11 cellular contexts compared by ENCODE assay signal in the genomic region with DNA sequence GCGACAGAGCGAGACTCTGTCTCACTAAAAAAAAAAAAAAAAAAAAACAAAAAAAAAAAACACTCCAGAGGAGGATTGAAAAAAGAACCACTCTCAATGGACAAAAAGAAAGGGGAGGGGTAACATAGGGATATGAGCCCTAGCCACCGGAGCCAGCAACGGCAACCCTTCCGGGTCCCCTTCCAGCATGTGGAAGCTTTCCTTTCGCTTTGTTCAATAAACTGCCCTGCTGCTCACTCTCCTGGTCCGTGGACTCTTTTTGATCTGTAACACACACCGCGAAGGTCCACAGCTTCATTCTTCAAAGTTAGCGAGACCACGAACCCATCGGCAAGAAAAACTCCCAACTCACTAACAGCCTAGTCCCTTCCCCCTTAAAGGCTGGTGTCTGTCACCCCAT. TPM values are rescaled to one million over a fixed set of nuclear protein-coding genes. Genes with fewer than 3 reads are reported as not detected.
DNase-seq lines count a peak whose midpoint lies in the region; ATAC-seq, FAIRE-seq and TF ChIP-seq lines count a peak whose summit lies in the region.
"Had no signal": no experiment of that assay in that cellular context is flagged by ENCODE, and none has a peak within 500 bp of the region (broad histone marks: within the 10 kb centered on the region; RNA-seq: fewer than 3 reads in every experiment).

No MANE protein-coding gene starts in this region.

- H3K4me3 Mint-ChIP-seq in activated CD8-positive, alpha-beta T cell treated with anti-CD3 and anti-CD28 coated beads, Interleukin-2, amount 10 ng/mL, durations not matched to agents 7 days and 5 days = peak overlapping the region; percentile 83

- H3K4me1 ChIP-seq in HepG2 (ENCODE audit: insufficient read depth, low read length) (peaks cover 33% of the 10 kb centered on the region), right lobe of liver (peaks cover 0 to 8% (median 4%) of the 10 kb centered on the region in 4 donors), mesenchymal stem cell (ENCODE audit: control insufficient read depth, insufficient read depth, low read depth, low read length) (peaks cover 23% of the 10 kb centered on the region), uterus (peaks cover 0 to 6% of the 10 kb centered on the region in 2 donors)

- H3K4me2 ChIP-seq in HepG2 (ENCODE audit: low read depth, low read length) (peak overlapping the region; percentile 96), mesenchymal stem cell (ENCODE audit: low read length, poor library complexity, severe bottlenecking) (peak overlapping the region; percentile 5)

- H2AK5ac ChIP-seq in mesenchymal stem cell (ENCODE audit: low read length, severe bottlenecking) = no peak overlapping the region

- TF ChIP-seq RAD21 in HepG2 (CRISPR knock-in tag; IDR thresholded peaks at IDR 0.05) = no peak

- H3K4me3 ChIP-seq in HepG2 (replicated peaks in 1 of 3; ENCODE audit: insufficient read depth in 1 of 3, low read depth in 2 of 3, low read length in 3 of 3) = peak overlapping the region; percentile 59 to 85 (median 68)
- no peak overlapping the region for H3K4me3 ChIP-seq in right lobe of liver
- peak overlapping the region in 1 of 2 experiments; percentile 93 for H3K4me3 ChIP-seq in mesenchymal stem cell (ENCODE audit: insufficient read depth in 1 of 2, low read depth in 1 of 2, low read length in 2 of 2)
- H3K4me3 ChIP-seq in uterus = no peak overlapping the region

- intact Hi-C loops in HepG2 (cut with micrococcal nuclease; ENCODE audit: unreplicated experiment) = no loop called here
- intact Hi-C loops in right lobe of liver (cut with DNase I) = no loop called here
- intact Hi-C loops in uterus (cut with DNase I; ENCODE audit: low total_unique reads) = no loop called here
- intact Hi-C loops in Right ventricle myocardium superior (cut with DNase I) = no loop called here

- no peak overlapping the region for H2BK15ac ChIP-seq in mesenchymal stem cell (ENCODE audit: low read depth, poor library complexity, severe bottlenecking)

- no peak overlapping the region for H2BK12ac ChIP-seq in mesenchymal stem cell (ENCODE audit: low read length in 2 of 2)

- H2BK120ac ChIP-seq in mesenchymal stem cell (ENCODE audit: low read depth, low read length) = no peak overlapping the region

- 0 out of 4 replicates have a peak, but pooled peaks of 1 of the 2 experiments have one; percentile 47 for TF ChIP-seq POLR2A in HepG2 (IDR thresholded peaks at IDR 0.05; ENCODE audit: insufficient read depth in 1 of 2, low read depth in 2 of 2, low read length in 2 of 2)
- TF ChIP-seq POLR2A in right lobe of liver (IDR thresholded peaks at IDR 0.05) = no peak
- no peak for TF ChIP-seq POLR2A in uterus (IDR thresholded peaks at IDR 0.05)

- H3K14ac ChIP-seq in mesenchymal stem cell (ENCODE audit: low read length in 2 of 2) = no peak overlapping the region

- H3K36me3 Mint-ChIP-seq in activated CD8-positive, alpha-beta T cell treated with anti-CD3 and anti-CD28 coated beads, Interleukin-2, amount 10 ng/mL, durations not matched to agents 7 days and 5 days (ENCODE audit: low read depth) = peaks cover 19% of the 10 kb centered on the region

- H3K23ac ChIP-seq in mesenchymal stem cell (ENCODE audit: low read length in 2 of 2) = no peak overlapping the region

- peak; percentile 43 for DNase-seq in HepG2 (ENCODE audit: low spot score)
- no peak for DNase-seq in right lobe of liver
- DNase-seq in activated CD8-positive, alpha-beta T cell treated with anti-CD3 and anti-CD28 coated beads, Interleukin-2, amount 10 ng/mL, durations not matched to agents 7 days and 5 days = no peak
- DNase-seq in mesenchymal stem cell = no peak
- DNase-seq in uterus = no peak
- DNase-seq in germinal center (ENCODE audit: low spot score) = no peak
- no peak for DNase-seq in Right ventricle myocardium superior
- DNase-seq: tibial artery had no signal

- H3K27ac ChIP-seq in HepG2 (ENCODE audit: extremely low read length, insufficient read depth, low read length) (peak overlapping the region; percentile 92), right lobe of liver (no peak overlapping the region), mesenchymal stem cell (ENCODE audit: low read length, poor library complexity, severe bottlenecking) (no peak overlapping the region), uterus (peak overlapping the region; percentile 88 to 89)

- H2BK5ac ChIP-seq in mesenchymal stem cell (ENCODE audit: low read depth, low read length, poor library complexity, severe bottlenecking) = no peak overlapping the region

- H3K79me1 ChIP-seq in mesenchymal stem cell (replicated peaks; ENCODE audit: low read length, poor library complexity, severe bottlenecking) = peaks cover 2% of the 10 kb centered on the region

- no peak overlapping the region for H4K91ac ChIP-seq in mesenchymal stem cell (ENCODE audit: low read length)

- POLR2A ChIA-PET in HepG2 (lab: Yijun Ruan, JAX) = interaction anchor here (0.7 to 3.2 kb wide), 20 partner anchors 9 to 253 kb away, joined by 3 to 74 read pairs (median 6); partner anchors contain the start of genes ELL, KXD1, SSBP4 and UBA52
- POLR2A ChIA-PET in activated CD8-positive, alpha-beta T cell treated with anti-CD3 and anti-CD28 coated beads, Interleukin-2, amount 10 ng/mL, durations not matched to agents 7 days and 5 days (lab: Charles Lee) = interaction anchor here (1.1 to 6.3 kb wide), 6 partner anchors 16 to 85 kb away, joined by 3 to 82 read pairs (median 20); partner anchors contain the start of genes ELL, FKBP8, KXD1 and UBA52

- H3K4me1 Mint-ChIP-seq in activated CD8-positive, alpha-beta T cell treated with anti-CD3 and anti-CD28 coated beads, Interleukin-2, amount 10 ng/mL, durations not matched to agents 7 days and 5 days (ENCODE audit: low read depth) = peaks cover 44% of the 10 kb centered on the region

- H2AFZ ChIP-seq in HepG2 (ENCODE audit: low read length) (no peak overlapping the region), mesenchymal stem cell (ENCODE audit: low read depth, low read length) (no peak overlapping the region)

- FAIRE-seq in HepG2 (lab: Jason Lieb, UNC) = no peak

- H3K9me3 Mint-ChIP-seq in activated CD8-positive, alpha-beta T cell treated with anti-CD3 and anti-CD28 coated beads, Interleukin-2, amount 10 ng/mL, durations not matched to agents 7 days and 5 days (ENCODE audit: insufficient read depth) = no peaks in the 10 kb centered on the region

- peak overlapping the region; percentile 97 for H4K8ac ChIP-seq in mesenchymal stem cell (ENCODE audit: low read length)

- BruUV-seq in HepG2 (replicated peaks; lab: Mats Ljungman, UMichigan) = no TSS peak

- no peak overlapping the region for H3K4ac ChIP-seq in mesenchymal stem cell (ENCODE audit: low read depth in 1 of 2, low read length in 2 of 2)

- TF ChIP-seq EP300 in HepG2 (IDR thresholded peaks at IDR 0.05; ENCODE audit: low read depth in 2 of 2, low read length in 2 of 2) = no peak
- TF ChIP-seq EP300 in HepG2 (CRISPR knock-in tag; IDR thresholded peaks at IDR 0.05; ENCODE audit: borderline replicate concordance) = no peak

- 7% methylated on average over 12 of the region's 12 CpGs for WGBS in HepG2 (ENCODE audit: low lambda C conversion rate)
- WGBS in right lobe of liver (ENCODE audit: insufficient coverage, low coverage, low lambda C conversion rate, missing lambda C conversion rate) = 87% methylated on average over 7 of the region's 12 CpGs
- WGBS in mesenchymal stem cell = 97% methylated on average over 10 of the region's 12 CpGs

- H3K36me3 ChIP-seq in HepG2 (replicated peaks in 1 of 2; ENCODE audit: control insufficient read depth in 1 of 2, insufficient read depth in 2 of 2, low read length in 2 of 2) (no peaks in the 10 kb centered on the region), right lobe of liver (peaks cover 0 to 9% (median 2%) of the 10 kb centered on the region in 4 donors), mesenchymal stem cell (ENCODE audit: control insufficient read depth in 1 of 2, insufficient read depth in 2 of 2, low read depth in 1 of 2, low read length in 2 of 2) (peaks cover 9 to 16% of the 10 kb centered on the region in 2 experiments), uterus (no peaks in the 10 kb centered on the region)

- in situ Hi-C loops in HepG2 (cut with HindIII; ENCODE audit: extremely low pct_ligation_motif_present, low pct_unique_long_range_greater_than_20kb) = no loop called here

- H3K27me3 ChIP-seq in HepG2 (ENCODE audit: control insufficient read depth in 1 of 2, insufficient read depth in 2 of 2, low read length in 2 of 2) (peaks cover 0 to 2% of the 10 kb centered on the region in 2 experiments; a peak in 1 of 5 replicates), right lobe of liver (no peaks in the 10 kb centered on the region), mesenchymal stem cell (ENCODE audit: control insufficient read depth in 1 of 2, insufficient read depth in 1 of 2, low read length in 2 of 2) (no peaks in the 10 kb centered on the region), uterus (no peaks in the 10 kb centered on the region)
- H3K27me3 ChIP-seq: tibial artery had no signal

- TF ChIP-seq CTCF in HepG2 (CRISPR knock-in tag; IDR thresholded peaks at IDR 0.05) (no peak), right lobe of liver (IDR thresholded peaks at IDR 0.05) (no peak), uterus (IDR thresholded peaks at IDR 0.05) (no peak)

- H3K79me2 ChIP-seq in HepG2 (ENCODE audit: insufficient read depth, low read length) = no peaks in the 10 kb centered on the region

- ATAC-seq in HepG2 = peak; percentile 5
- no peak for ATAC-seq in right lobe of liver
- no peak for ATAC-seq in activated CD8-positive, alpha-beta T cell treated with anti-CD3 and anti-CD28 coated beads, Interleukin-2, amount 10 ng/mL, durations not matched to agents 7 days and 5 days
- no peak for ATAC-seq in HG03378 (IDR thresholded peaks at IDR 0.05; ENCODE audit: unreplicated experiment)
- ATAC-seq in Right ventricle myocardium superior (ENCODE audit: poor library complexity) = no peak

- CTCF ChIA-PET in HepG2 (lab: Yijun Ruan, JAX; ENCODE audit: low intra/inter-chr PET ratio, low total read pairs) = interaction anchor here (1.2 kb wide), 1 partner anchor 118 kb away, joined by 3 read pairs; no protein-coding TSS in a partner anchor
- CTCF ChIA-PET in activated CD8-positive, alpha-beta T cell treated with anti-CD3 and anti-CD28 coated beads, Interleukin-2, amount 10 ng/mL, durations not matched to agents 7 days and 5 days (lab: Charles Lee) = interaction anchor here (0.8 to 5.4 kb wide), 16 partner anchors 9 to 331 kb away, joined by 3 to 56 read pairs (median 4); partner anchors contain the start of genes COPE, DDX49, ELL and FKBP8

- peak overlapping the region; percentile 96 for H3K27ac Mint-ChIP-seq in activated CD8-positive, alpha-beta T cell treated with anti-CD3 and anti-CD28 coated beads, Interleukin-2, amount 10 ng/mL, durations not matched to agents 7 days and 5 days

- peak overlapping the region; percentile 75 for H3K9ac ChIP-seq in HepG2 (ENCODE audit: insufficient read depth, low read depth, low read length)
- H3K9ac ChIP-seq in mesenchymal stem cell (ENCODE audit: low read length) = peak overlapping the region; percentile 89

- no peaks in the 10 kb centered on the region for H4K20me1 ChIP-seq in HepG2 (ENCODE audit: insufficient read depth, low read length)

- H3K27me3 Mint-ChIP-seq in activated CD8-positive, alpha-beta T cell treated with anti-CD3 and anti-CD28 coated beads, Interleukin-2, amount 10 ng/mL, durations not matched to agents 7 days and 5 days (ENCODE audit: low read depth) = no peaks in the 10 kb centered on the region

- no peak overlapping the region for H3K18ac ChIP-seq in mesenchymal stem cell (ENCODE audit: low read depth in 1 of 2, low read length in 2 of 2)

- H3K9me3 ChIP-seq in HepG2 (ENCODE audit: low read length) (no peaks in the 10 kb centered on the region), right lobe of liver (no peaks in the 10 kb centered on the region), mesenchymal stem cell (ENCODE audit: control insufficient read depth, low read length) (no peaks in the 10 kb centered on the region), uterus (no peaks in the 10 kb centered on the region)
- H3K9me3 ChIP-seq: tibial artery had no signal

RNA-seq across cellular contexts. Expression of gene REX1BD, which starts 1.0 kb away (rescaled TPM):
- total RNA-seq in HepG2 (2016; rRNA removed; fragmentation: Illumina TruSeq; extraction: Trizol) (20.7 and 25.4 TPM in 2 replicates), right lobe of liver (10 to 100 TPM; 30.4 to 71.7 (median 45.6) TPM), uterus (100 to 1,000 TPM in 1 of 4 donors, 10 to 100 TPM in 3; 29.7 to 295 (median 74.2) TPM), Right ventricle myocardium superior (94.8 TPM)
- total RNA-seq in HepG2 (2016; cell fraction: cytosol; rRNA removed; fragmentation: Illumina TruSeq; extraction: Trizol; ENCODE audit: low read depth) = 16.9 and 18.9 TPM in 2 replicates
- 21.8 and 27.1 TPM in 2 replicates for total RNA-seq in HepG2 (2016; cell fraction: insoluble cytoplasmic fraction; rRNA removed; fragmentation: Illumina TruSeq; extraction: Trizol)
- total RNA-seq in HepG2 (2016; cell fraction: membrane; rRNA removed; fragmentation: Illumina TruSeq; extraction: Trizol) = 14.9 and 19.7 TPM in 2 replicates
- total RNA-seq in HepG2 (2016; cell fraction: nucleus; rRNA removed; fragmentation: Illumina TruSeq; extraction: Trizol) = 11.7 and 15.7 TPM in 2 replicates
- 7.5 and 7.6 TPM in 2 replicates for polyA plus RNA-seq in HepG2 (2011; rRNA removed)
- polyA plus RNA-seq in HepG2 (2011; cell fraction: cytosol; rRNA removed) = 10.8 and 16.3 TPM in 2 replicates
- 39.3 and 40.2 TPM in 2 replicates for polyA plus RNA-seq in HepG2 (2011; cell fraction: nucleus; rRNA removed)
- polyA plus RNA-seq in HepG2 (2012) = 8.3 and 10.1 TPM in 2 replicates
- 9.6 and 12.0 TPM in 2 replicates for polyA plus RNA-seq in HepG2 (2016; cell fraction: cytosol; fragmentation: Illumina TruSeq; extraction: Trizol; ENCODE audit: low read depth)
- 11.7 and 12.2 TPM in 2 replicates for polyA plus RNA-seq in HepG2 (2016; cell fraction: insoluble cytoplasmic fraction; fragmentation: Illumina TruSeq; extraction: Trizol; ENCODE audit: low read depth)
- 8.0 and 10.3 TPM in 2 replicates for polyA plus RNA-seq in HepG2 (2016; cell fraction: membrane; fragmentation: Illumina TruSeq; extraction: Trizol; ENCODE audit: low read depth)
- 19.7 and 20.4 TPM in 2 replicates for polyA plus RNA-seq in HepG2 (2016; cell fraction: nucleus; fragmentation: Illumina TruSeq; extraction: Trizol; ENCODE audit: insufficient read depth, low read depth)
- 2.0 and 4.9 TPM in 2 replicates for polyA minus RNA-seq in HepG2 (2011; rRNA and poly(A)+ RNA removed; ENCODE audit: low replicate concordance)
- polyA minus RNA-seq in HepG2 (2011; cell fraction: cytosol; rRNA and poly(A)+ RNA removed) = 2.6 and 2.7 TPM in 2 replicates
- 2.4 and 2.6 TPM in 2 replicates for polyA minus RNA-seq in HepG2 (2011; cell fraction: nucleus; rRNA and poly(A)+ RNA removed)
- total RNA-seq in activated CD8-positive, alpha-beta T cell treated with anti-CD3 and anti-CD28 coated beads, Interleukin-2, amount 10 ng/mL, durations not matched to agents 7 days and 5 days = 10 to 100 TPM; 91.5 to 98.7 TPM
- 64.9 TPM for polyA plus RNA-seq in mesenchymal stem cell (2013, experiment 1 of 2)
- polyA plus RNA-seq in mesenchymal stem cell (2013, experiment 2 of 2) = 73.1 TPM

RNA-seq across cellular contexts. Expression of gene UBA52, which starts 15.9 kb away (rescaled TPM):
- total RNA-seq in HepG2 (2016; rRNA removed; fragmentation: Illumina TruSeq; extraction: Trizol) = 959 and 1,184 TPM in 2 replicates
- total RNA-seq in HepG2 (2016; cell fraction: cytosol; rRNA removed; fragmentation: Illumina TruSeq; extraction: Trizol; ENCODE audit: low read depth) = 1,298 and 1,315 TPM in 2 replicates
- total RNA-seq in HepG2 (2016; cell fraction: insoluble cytoplasmic fraction; rRNA removed; fragmentation: Illumina TruSeq; extraction: Trizol) = 938 and 1,264 TPM in 2 replicates
- 1,565 and 1,724 TPM in 2 replicates for total RNA-seq in HepG2 (2016; cell fraction: membrane; rRNA removed; fragmentation: Illumina TruSeq; extraction: Trizol)
- 276 and 314 TPM in 2 replicates for total RNA-seq in HepG2 (2016; cell fraction: nucleus; rRNA removed; fragmentation: Illumina TruSeq; extraction: Trizol)
- 1,655 and 1,782 TPM in 2 replicates for polyA plus RNA-seq in HepG2 (2011; rRNA removed)
- 2,000 and 3,037 TPM in 2 replicates for polyA plus RNA-seq in HepG2 (2011; cell fraction: cytosol; rRNA removed)
- 482 and 607 TPM in 2 replicates for polyA plus RNA-seq in HepG2 (2011; cell fraction: nucleus; rRNA removed)
- polyA plus RNA-seq in HepG2 (2012) = 1,641 and 1,658 TPM in 2 replicates
- polyA plus RNA-seq in HepG2 (2016; cell fraction: cytosol; fragmentation: Illumina TruSeq; extraction: Trizol; ENCODE audit: low read depth) = 1,864 and 1,905 TPM in 2 replicates
- polyA plus RNA-seq in HepG2 (2016; cell fraction: insoluble cytoplasmic fraction; fragmentation: Illumina TruSeq; extraction: Trizol; ENCODE audit: low read depth) = 1,524 and 1,536 TPM in 2 replicates
- polyA plus RNA-seq in HepG2 (2016; cell fraction: membrane; fragmentation: Illumina TruSeq; extraction: Trizol; ENCODE audit: low read depth) = 2,008 and 2,053 TPM in 2 replicates
- 658 and 675 TPM in 2 replicates for polyA plus RNA-seq in HepG2 (2016; cell fraction: nucleus; fragmentation: Illumina TruSeq; extraction: Trizol; ENCODE audit: insufficient read depth, low read depth)
- 1,990 and 2,943 TPM in 2 replicates for polyA minus RNA-seq in HepG2 (2011; rRNA and poly(A)+ RNA removed; ENCODE audit: low replicate concordance)
- 420 and 430 TPM in 2 replicates for polyA minus RNA-seq in HepG2 (2011; cell fraction: cytosol; rRNA and poly(A)+ RNA removed)
- 113 and 142 TPM in 2 replicates for polyA minus RNA-seq in HepG2 (2011; cell fraction: nucleus; rRNA and poly(A)+ RNA removed)
- total RNA-seq in right lobe of liver = 100 to 1,000 TPM; 256 to 470 (median 406) TPM
- total RNA-seq in activated CD8-positive, alpha-beta T cell treated with anti-CD3 and anti-CD28 coated beads, Interleukin-2, amount 10 ng/mL, durations not matched to agents 7 days and 5 days = 1,000 to 10,000 TPM; 1,452 to 1,556 TPM
- polyA plus RNA-seq in mesenchymal stem cell (2013, experiment 1 of 2) = 1,500 TPM
- 1,505 TPM for polyA plus RNA-seq in mesenchymal stem cell (2013, experiment 2 of 2)
- 1,000 to 10,000 TPM in 2 of 4 donors, 100 to 1,000 TPM in 2; 295 to 1,369 (median 721) TPM for total RNA-seq in uterus
- total RNA-seq in Right ventricle myocardium superior = 684 TPM

RNA-seq across cellular contexts. Expression of gene CRLF1, which starts 19.0 kb away (rescaled TPM):
- total RNA-seq in HepG2 (2016; rRNA removed; fragmentation: Illumina TruSeq; extraction: Trizol) (105 and 217 TPM in 2 replicates), right lobe of liver (1 to 10 TPM in 2 of 6 experiments, under 1 TPM in 1, not detected in 3; 0.27 to 2.9 (median 1.2) TPM), uterus (under 1 TPM in 3 of 4 donors, not detected in 1; 0.26 to 0.69 (median 0.67) TPM), Right ventricle myocardium superior (20.6 TPM)
- 96.8 and 118 TPM in 2 replicates for total RNA-seq in HepG2 (2016; cell fraction: cytosol; rRNA removed; fragmentation: Illumina TruSeq; extraction: Trizol; ENCODE audit: low read depth)
- 97.5 and 221 TPM in 2 replicates for total RNA-seq in HepG2 (2016; cell fraction: insoluble cytoplasmic fraction; rRNA removed; fragmentation: Illumina TruSeq; extraction: Trizol)
- total RNA-seq in HepG2 (2016; cell fraction: membrane; rRNA removed; fragmentation: Illumina TruSeq; extraction: Trizol) = 191 and 193 TPM in 2 replicates
- total RNA-seq in HepG2 (2016; cell fraction: nucleus; rRNA removed; fragmentation: Illumina TruSeq; extraction: Trizol) = 219 and 265 TPM in 2 replicates
- polyA plus RNA-seq in HepG2 (2011; rRNA removed) = 296 and 337 TPM in 2 replicates
- 347 and 628 TPM in 2 replicates for polyA plus RNA-seq in HepG2 (2011; cell fraction: cytosol; rRNA removed)
- 244 and 327 TPM in 2 replicates for polyA plus RNA-seq in HepG2 (2011; cell fraction: nucleus; rRNA removed)
- 231 and 373 TPM in 2 replicates for polyA plus RNA-seq in HepG2 (2012)
- 150 and 176 TPM in 2 replicates for polyA plus RNA-seq in HepG2 (2016; cell fraction: cytosol; fragmentation: Illumina TruSeq; extraction: Trizol; ENCODE audit: low read depth)
- polyA plus RNA-seq in HepG2 (2016; cell fraction: insoluble cytoplasmic fraction; fragmentation: Illumina TruSeq; extraction: Trizol; ENCODE audit: low read depth) = 122 and 154 TPM in 2 replicates
- polyA plus RNA-seq in HepG2 (2016; cell fraction: membrane; fragmentation: Illumina TruSeq; extraction: Trizol; ENCODE audit: low read depth) = 207 and 208 TPM in 2 replicates
- polyA plus RNA-seq in HepG2 (2016; cell fraction: nucleus; fragmentation: Illumina TruSeq; extraction: Trizol; ENCODE audit: insufficient read depth, low read depth) = 462 and 526 TPM in 2 replicates
- 0.47 and 301 TPM in 2 replicates for polyA minus RNA-seq in HepG2 (2011; rRNA and poly(A)+ RNA removed; ENCODE audit: low replicate concordance)
- 303 and 346 TPM in 2 replicates for polyA minus RNA-seq in HepG2 (2011; cell fraction: cytosol; rRNA and poly(A)+ RNA removed)
- 45.4 and 52.2 TPM in 2 replicates for polyA minus RNA-seq in HepG2 (2011; cell fraction: nucleus; rRNA and poly(A)+ RNA removed)
- total RNA-seq in activated CD8-positive, alpha-beta T cell treated with anti-CD3 and anti-CD28 coated beads, Interleukin-2, amount 10 ng/mL, durations not matched to agents 7 days and 5 days = not detected
- 0.10 TPM for polyA plus RNA-seq in mesenchymal stem cell (2013, experiment 1 of 2)
- polyA plus RNA-seq in mesenchymal stem cell (2013, experiment 2 of 2) = 0.18 TPM
- total RNA-seq: glomerular endothelial cell had no signal

RNA-seq across cellular contexts. Expression of gene TMEM59L, which starts 25.1 kb away (rescaled TPM):
- total RNA-seq in HepG2 (2016; rRNA removed; fragmentation: Illumina TruSeq; extraction: Trizol) = 0.69 and 0.97 TPM in 2 replicates
- 0.61 and 0.88 TPM in 2 replicates for total RNA-seq in HepG2 (2016; cell fraction: cytosol; rRNA removed; fragmentation: Illumina TruSeq; extraction: Trizol; ENCODE audit: low read depth)
- total RNA-seq in HepG2 (2016; cell fraction: insoluble cytoplasmic fraction; rRNA removed; fragmentation: Illumina TruSeq; extraction: Trizol) = 0.77 and 1.4 TPM in 2 replicates
- 0.49 and 0.65 TPM in 2 replicates for total RNA-seq in HepG2 (2016; cell fraction: membrane; rRNA removed; fragmentation: Illumina TruSeq; extraction: Trizol)
- total RNA-seq in HepG2 (2016; cell fraction: nucleus; rRNA removed; fragmentation: Illumina TruSeq; extraction: Trizol) = 2.3 and 2.7 TPM in 2 replicates
- 5.5 and 7.2 TPM in 2 replicates for polyA plus RNA-seq in HepG2 (2011; rRNA removed)
- polyA plus RNA-seq in HepG2 (2011; cell fraction: cytosol; rRNA removed) = 4.1 and 4.6 TPM in 2 replicates
- 71.3 and 86.8 TPM in 2 replicates for polyA plus RNA-seq in HepG2 (2011; cell fraction: nucleus; rRNA removed)
- 8.3 and 22.3 TPM in 2 replicates for polyA plus RNA-seq in HepG2 (2012)
- 1.0 and 2.0 TPM in 2 replicates for polyA plus RNA-seq in HepG2 (2016; cell fraction: cytosol; fragmentation: Illumina TruSeq; extraction: Trizol; ENCODE audit: low read depth)
- 1.7 and 1.9 TPM in 2 replicates for polyA plus RNA-seq in HepG2 (2016; cell fraction: insoluble cytoplasmic fraction; fragmentation: Illumina TruSeq; extraction: Trizol; ENCODE audit: low read depth)
- polyA plus RNA-seq in HepG2 (2016; cell fraction: membrane; fragmentation: Illumina TruSeq; extraction: Trizol; ENCODE audit: low read depth) = 1.6 TPM in 2 replicates
- 12.3 and 16.0 TPM in 2 replicates for polyA plus RNA-seq in HepG2 (2016; cell fraction: nucleus; fragmentation: Illumina TruSeq; extraction: Trizol; ENCODE audit: insufficient read depth, low read depth)
- polyA minus RNA-seq in HepG2 (2011; rRNA and poly(A)+ RNA removed; ENCODE audit: low replicate concordance) = 0.35 and 3.9 TPM in 2 replicates
- 1.4 and 4.3 TPM in 2 replicates for polyA minus RNA-seq in HepG2 (2011; cell fraction: cytosol; rRNA and poly(A)+ RNA removed)
- polyA minus RNA-seq in HepG2 (2011; cell fraction: nucleus; rRNA and poly(A)+ RNA removed) = 5.0 and 5.5 TPM in 2 replicates
- under 1 TPM in 2 of 6 experiments, not detected in 4; 0.31 to 0.43 TPM for total RNA-seq in right lobe of liver
- not detected for total RNA-seq in activated CD8-positive, alpha-beta T cell treated with anti-CD3 and anti-CD28 coated beads, Interleukin-2, amount 10 ng/mL, durations not matched to agents 7 days and 5 days
- polyA plus RNA-seq in mesenchymal stem cell (2013, experiment 1 of 2) = 1.1 TPM
- 1.1 TPM for polyA plus RNA-seq in mesenchymal stem cell (2013, experiment 2 of 2)
- 1 to 10 TPM in 1 of 4 donors, under 1 TPM in 1, not detected in 2; 0.26 to 7.5 TPM for total RNA-seq in uterus
- total RNA-seq in Right ventricle myocardium superior = 1.6 TPM
- total RNA-seq: mononuclear cell had no signal

RNA-seq across cellular contexts. Expression of gene KXD1, which starts 29.9 kb away (rescaled TPM):
- total RNA-seq in HepG2 (2016; rRNA removed; fragmentation: Illumina TruSeq; extraction: Trizol) (44.6 and 53.1 TPM in 2 replicates), right lobe of liver (10 to 100 TPM; 30.2 to 93.0 (median 36.1) TPM), uterus (100 to 1,000 TPM in 1 of 4 donors, 10 to 100 TPM in 3; 30.3 to 113 (median 82.5) TPM), Right ventricle myocardium superior (44.4 TPM)
- 49.9 and 63.5 TPM in 2 replicates for total RNA-seq in HepG2 (2016; cell fraction: cytosol; rRNA removed; fragmentation: Illumina TruSeq; extraction: Trizol; ENCODE audit: low read depth)
- 46.0 and 46.4 TPM in 2 replicates for total RNA-seq in HepG2 (2016; cell fraction: insoluble cytoplasmic fraction; rRNA removed; fragmentation: Illumina TruSeq; extraction: Trizol)
- total RNA-seq in HepG2 (2016; cell fraction: membrane; rRNA removed; fragmentation: Illumina TruSeq; extraction: Trizol) = 90.1 and 104 TPM in 2 replicates
- total RNA-seq in HepG2 (2016; cell fraction: nucleus; rRNA removed; fragmentation: Illumina TruSeq; extraction: Trizol) = 20.4 and 21.0 TPM in 2 replicates
- polyA plus RNA-seq in HepG2 (2011; rRNA removed) = 143 and 160 TPM in 2 replicates
- polyA plus RNA-seq in HepG2 (2011; cell fraction: cytosol; rRNA removed) = 112 and 130 TPM in 2 replicates
- polyA plus RNA-seq in HepG2 (2011; cell fraction: nucleus; rRNA removed) = 122 and 125 TPM in 2 replicates
- polyA plus RNA-seq in HepG2 (2012) = 61.5 and 85.8 TPM in 2 replicates
- polyA plus RNA-seq in HepG2 (2016; cell fraction: cytosol; fragmentation: Illumina TruSeq; extraction: Trizol; ENCODE audit: low read depth) = 72.0 and 99.5 TPM in 2 replicates
- polyA plus RNA-seq in HepG2 (2016; cell fraction: insoluble cytoplasmic fraction; fragmentation: Illumina TruSeq; extraction: Trizol; ENCODE audit: low read depth) = 68.6 and 76.3 TPM in 2 replicates
- polyA plus RNA-seq in HepG2 (2016; cell fraction: membrane; fragmentation: Illumina TruSeq; extraction: Trizol; ENCODE audit: low read depth) = 121 and 126 TPM in 2 replicates
- polyA plus RNA-seq in HepG2 (2016; cell fraction: nucleus; fragmentation: Illumina TruSeq; extraction: Trizol; ENCODE audit: insufficient read depth, low read depth) = 62.9 and 64.5 TPM in 2 replicates
- 73.9 and 103 TPM in 2 replicates for polyA minus RNA-seq in HepG2 (2011; rRNA and poly(A)+ RNA removed; ENCODE audit: low replicate concordance)
- polyA minus RNA-seq in HepG2 (2011; cell fraction: cytosol; rRNA and poly(A)+ RNA removed) = 43.1 and 52.2 TPM in 2 replicates
- polyA minus RNA-seq in HepG2 (2011; cell fraction: nucleus; rRNA and poly(A)+ RNA removed) = 20.0 and 23.6 TPM in 2 replicates
- 100 to 1,000 TPM; 101 to 108 TPM for total RNA-seq in activated CD8-positive, alpha-beta T cell treated with anti-CD3 and anti-CD28 coated beads, Interleukin-2, amount 10 ng/mL, durations not matched to agents 7 days and 5 days
- 138 TPM for polyA plus RNA-seq in mesenchymal stem cell (2013, experiment 1 of 2)
- 134 TPM for polyA plus RNA-seq in mesenchymal stem cell (2013, experiment 2 of 2)

Comparison
In these comparisons a context has a peak if more than half of its experiments do, and no peak if none do; other contexts are left out.
1. H3K27ac ChIP-seq: peak in HepG2 (single experiment) and uterus (2 of 2); none in right lobe of liver (0 of 3) and mesenchymal stem cell (single experiment).
2. H3K4me3 ChIP-seq: peak in HepG2 (3 of 3); none in right lobe of liver (0 of 3) and uterus (0 of 2).